Comparison of ENCODE assay signal across 1 cellular context in the genomic region with DNA sequence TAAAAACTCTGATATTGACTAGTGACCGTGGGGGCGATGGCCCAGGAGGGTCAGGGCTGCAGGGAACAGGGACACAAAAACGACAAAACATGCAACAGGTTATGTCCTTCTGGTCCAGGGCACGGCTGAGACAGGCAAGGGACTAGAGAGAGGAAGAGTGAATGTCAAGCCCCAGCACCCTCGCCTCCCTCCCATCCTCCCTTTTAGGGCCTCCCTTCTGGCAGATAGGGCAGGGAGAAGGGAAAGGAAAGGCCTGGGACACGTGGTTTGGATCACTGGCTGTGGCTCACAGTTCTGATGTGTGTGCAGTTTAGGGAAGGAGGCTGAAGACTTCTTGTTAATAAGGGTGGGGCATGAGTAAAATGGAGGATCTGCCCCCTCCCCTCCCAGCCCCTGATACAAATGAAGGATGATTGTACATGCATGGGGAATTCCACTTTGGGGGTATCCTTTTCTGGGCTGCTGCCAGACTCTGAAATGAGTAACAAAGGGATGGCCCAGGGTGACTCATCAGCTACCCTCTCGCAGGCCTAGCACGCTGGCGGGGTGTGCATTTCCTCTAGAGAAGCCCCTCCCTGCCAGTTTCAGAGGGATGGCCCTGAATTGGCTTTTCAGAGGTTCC.
TF ChIP-seq lines count a peak whose summit lies in the region.

No MANE protein-coding gene starts in this region.

TF ChIP-seq in HEK293, 187 proteins besides CTCF, POLR2A, EP300 and RAD21 (continued from another document and continues in another):
- no peak for TF ChIP-seq PRDM6 (tag by site-specific recombination; IDR thresholded peaks at IDR 0.05)
- peak; percentile 87 for TF ChIP-seq ZBTB17 (tag by site-specific recombination; IDR thresholded peaks at IDR 0.05)
- TF ChIP-seq KLF17 (tag by site-specific recombination; IDR thresholded peaks at IDR 0.05) = peak; percentile 99
- TF ChIP-seq ZSCAN16 (tag by site-specific recombination; IDR thresholded peaks at IDR 0.05) = no peak
- TF ChIP-seq BCL6B (tag by site-specific recombination; IDR thresholded peaks at IDR 0.05) = no peak
- no peak for TF ChIP-seq ZSCAN18 (tag by site-specific recombination; IDR thresholded peaks at IDR 0.05)
- peak; percentile 76; the same call in 1 of the 2 replicates for TF ChIP-seq ZFP69B (tag by site-specific recombination; IDR thresholded peaks at IDR 0.05)
- TF ChIP-seq SP3 (tag by site-specific recombination; IDR thresholded peaks at IDR 0.05) = peak; percentile 72
- TF ChIP-seq ZNF623 (tag by site-specific recombination; IDR thresholded peaks at IDR 0.05) = no peak
- 0 out of 2 replicates have a peak, but pooled peaks have one; percentile 58 for TF ChIP-seq ZNF530 (tag by site-specific recombination; IDR thresholded peaks at IDR 0.05; ENCODE audit: low read depth)
- peak; percentile 60; the same call in 1 of the 2 replicates for TF ChIP-seq ZNF10 (tag by site-specific recombination; IDR thresholded peaks at IDR 0.05)
- TF ChIP-seq ZNF248 (tag by site-specific recombination; IDR thresholded peaks at IDR 0.05) = no peak
- TF ChIP-seq, protein P1, sequence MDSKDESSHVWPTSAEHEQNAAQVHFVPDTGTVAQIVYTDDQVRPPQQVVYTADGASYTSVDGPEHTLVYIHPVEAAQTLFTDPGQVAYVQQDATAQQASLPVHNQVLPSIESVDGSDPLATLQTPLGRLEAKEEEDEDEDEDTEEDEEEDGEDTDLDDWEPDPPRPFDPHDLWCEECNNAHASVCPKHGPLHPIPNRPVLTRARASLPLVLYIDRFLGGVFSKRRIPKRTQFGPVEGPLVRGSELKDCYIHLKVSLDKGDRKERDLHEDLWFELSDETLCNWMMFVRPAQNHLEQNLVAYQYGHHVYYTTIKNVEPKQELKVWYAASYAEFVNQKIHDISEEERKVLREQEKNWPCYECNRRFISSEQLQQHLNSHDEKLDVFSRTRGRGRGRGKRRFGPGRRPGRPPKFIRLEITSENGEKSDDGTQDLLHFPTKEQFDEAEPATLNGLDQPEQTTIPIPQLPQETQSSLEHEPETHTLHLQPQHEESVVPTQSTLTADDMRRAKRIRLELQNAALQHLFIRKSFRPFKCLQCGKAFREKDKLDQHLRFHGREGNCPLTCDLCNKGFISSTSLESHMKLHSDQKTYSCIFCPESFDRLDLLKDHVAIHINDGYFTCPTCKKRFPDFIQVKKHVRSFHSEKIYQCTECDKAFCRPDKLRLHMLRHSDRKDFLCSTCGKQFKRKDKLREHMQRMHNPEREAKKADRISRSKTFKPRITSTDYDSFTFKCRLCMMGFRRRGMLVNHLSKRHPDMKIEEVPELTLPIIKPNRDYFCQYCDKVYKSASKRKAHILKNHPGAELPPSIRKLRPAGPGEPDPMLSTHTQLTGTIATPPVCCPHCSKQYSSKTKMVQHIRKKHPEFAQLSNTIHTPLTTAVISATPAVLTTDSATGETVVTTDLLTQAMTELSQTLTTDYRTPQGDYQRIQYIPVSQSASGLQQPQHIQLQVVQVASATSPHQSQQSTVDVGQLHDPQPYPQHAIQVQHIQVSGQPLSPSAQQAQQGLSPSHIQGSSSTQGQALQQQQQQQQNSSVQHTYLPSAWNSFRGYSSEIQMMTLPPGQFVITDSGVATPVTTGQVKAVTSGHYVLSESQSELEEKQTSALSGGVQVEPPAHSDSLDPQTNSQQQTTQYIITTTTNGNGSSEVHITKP (tag by site-specific recombination; IDR thresholded peaks at IDR 0.05) = peak; percentile 91
- TF ChIP-seq ZNF133 (tag by site-specific recombination; IDR thresholded peaks at IDR 0.05) = no peak
- peak; percentile 99 for TF ChIP-seq ZNF660 (tag by site-specific recombination; IDR thresholded peaks at IDR 0.05)
- TF ChIP-seq, protein P2, sequence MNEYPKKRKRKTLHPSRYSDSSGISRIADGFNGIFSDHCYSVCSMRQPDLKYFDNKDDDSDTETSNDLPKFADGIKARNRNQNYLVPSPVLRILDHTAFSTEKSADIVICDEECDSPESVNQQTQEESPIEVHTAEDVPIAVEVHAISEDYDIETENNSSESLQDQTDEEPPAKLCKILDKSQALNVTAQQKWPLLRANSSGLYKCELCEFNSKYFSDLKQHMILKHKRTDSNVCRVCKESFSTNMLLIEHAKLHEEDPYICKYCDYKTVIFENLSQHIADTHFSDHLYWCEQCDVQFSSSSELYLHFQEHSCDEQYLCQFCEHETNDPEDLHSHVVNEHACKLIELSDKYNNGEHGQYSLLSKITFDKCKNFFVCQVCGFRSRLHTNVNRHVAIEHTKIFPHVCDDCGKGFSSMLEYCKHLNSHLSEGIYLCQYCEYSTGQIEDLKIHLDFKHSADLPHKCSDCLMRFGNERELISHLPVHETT (tag by site-specific recombination; IDR thresholded peaks at IDR 0.05) = peak; percentile 54; the same call in 1 of the 2 replicates
- TF ChIP-seq, protein P3, sequence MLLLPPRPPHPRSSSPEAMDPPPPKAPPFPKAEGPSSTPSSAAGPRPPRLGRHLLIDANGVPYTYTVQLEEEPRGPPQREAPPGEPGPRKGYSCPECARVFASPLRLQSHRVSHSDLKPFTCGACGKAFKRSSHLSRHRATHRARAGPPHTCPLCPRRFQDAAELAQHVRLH (tag by site-specific recombination; IDR thresholded peaks at IDR 0.05) = peak; percentile 49
- TF ChIP-seq ZNF184 (tag by site-specific recombination; IDR thresholded peaks at IDR 0.05) = peak; percentile 92
- no peak; the same call in 1 of the 2 replicates for TF ChIP-seq TSHZ1 (tag by site-specific recombination; IDR thresholded peaks at IDR 0.05; ENCODE audit: borderline replicate concordance)
- TF ChIP-seq SP2 (tag by site-specific recombination; IDR thresholded peaks at IDR 0.05) = peak; percentile 48; the same call in 1 of the 2 replicates
- TF ChIP-seq TRIM28 (IDR thresholded peaks at IDR 0.05; ENCODE audit: borderline replicate concordance, low read length) = 0 out of 2 replicates have a peak, but pooled peaks have one; percentile 49
- peak; percentile 96 for TF ChIP-seq ZNF600 (tag by site-specific recombination; IDR thresholded peaks at IDR 0.05)
- TF ChIP-seq, protein P4, sequence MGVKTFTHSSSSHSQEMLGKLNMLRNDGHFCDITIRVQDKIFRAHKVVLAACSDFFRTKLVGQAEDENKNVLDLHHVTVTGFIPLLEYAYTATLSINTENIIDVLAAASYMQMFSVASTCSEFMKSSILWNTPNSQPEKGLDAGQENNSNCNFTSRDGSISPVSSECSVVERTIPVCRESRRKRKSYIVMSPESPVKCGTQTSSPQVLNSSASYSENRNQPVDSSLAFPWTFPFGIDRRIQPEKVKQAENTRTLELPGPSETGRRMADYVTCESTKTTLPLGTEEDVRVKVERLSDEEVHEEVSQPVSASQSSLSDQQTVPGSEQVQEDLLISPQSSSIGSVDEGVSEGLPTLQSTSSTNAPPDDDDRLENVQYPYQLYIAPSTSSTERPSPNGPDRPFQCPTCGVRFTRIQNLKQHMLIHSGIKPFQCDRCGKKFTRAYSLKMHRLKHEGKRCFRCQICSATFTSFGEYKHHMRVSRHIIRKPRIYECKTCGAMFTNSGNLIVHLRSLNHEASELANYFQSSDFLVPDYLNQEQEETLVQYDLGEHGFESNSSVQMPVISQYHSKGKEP (tag by site-specific recombination; IDR thresholded peaks at IDR 0.05) = peak; percentile 87
- no peak for TF ChIP-seq ZNF645 (tag by site-specific recombination; IDR thresholded peaks at IDR 0.05)
- TF ChIP-seq, protein P5, sequence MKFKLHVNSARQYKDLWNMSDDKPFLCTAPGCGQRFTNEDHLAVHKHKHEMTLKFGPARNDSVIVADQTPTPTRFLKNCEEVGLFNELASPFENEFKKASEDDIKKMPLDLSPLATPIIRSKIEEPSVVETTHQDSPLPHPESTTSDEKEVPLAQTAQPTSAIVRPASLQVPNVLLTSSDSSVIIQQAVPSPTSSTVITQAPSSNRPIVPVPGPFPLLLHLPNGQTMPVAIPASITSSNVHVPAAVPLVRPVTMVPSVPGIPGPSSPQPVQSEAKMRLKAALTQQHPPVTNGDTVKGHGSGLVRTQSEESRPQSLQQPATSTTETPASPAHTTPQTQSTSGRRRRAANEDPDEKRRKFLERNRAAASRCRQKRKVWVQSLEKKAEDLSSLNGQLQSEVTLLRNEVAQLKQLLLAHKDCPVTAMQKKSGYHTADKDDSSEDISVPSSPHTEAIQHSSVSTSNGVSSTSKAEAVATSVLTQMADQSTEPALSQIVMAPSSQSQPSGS (tag by site-specific recombination; IDR thresholded peaks at IDR 0.05; ENCODE audit: low read depth) = no peak
- no peak for TF ChIP-seq AEBP2 (tag by site-specific recombination; IDR thresholded peaks at IDR 0.05; ENCODE audit: borderline replicate concordance)
- no peak for TF ChIP-seq ZNF37A (tag by site-specific recombination; IDR thresholded peaks at IDR 0.05)
- TF ChIP-seq ZSCAN30 (tag by site-specific recombination; IDR thresholded peaks at IDR 0.05) = no peak
- TF ChIP-seq GLIS1 (tag by site-specific recombination; IDR thresholded peaks at IDR 0.05) = peak; percentile 81
